ENCODE assay signal across 1 cellular context in the genomic region with DNA sequence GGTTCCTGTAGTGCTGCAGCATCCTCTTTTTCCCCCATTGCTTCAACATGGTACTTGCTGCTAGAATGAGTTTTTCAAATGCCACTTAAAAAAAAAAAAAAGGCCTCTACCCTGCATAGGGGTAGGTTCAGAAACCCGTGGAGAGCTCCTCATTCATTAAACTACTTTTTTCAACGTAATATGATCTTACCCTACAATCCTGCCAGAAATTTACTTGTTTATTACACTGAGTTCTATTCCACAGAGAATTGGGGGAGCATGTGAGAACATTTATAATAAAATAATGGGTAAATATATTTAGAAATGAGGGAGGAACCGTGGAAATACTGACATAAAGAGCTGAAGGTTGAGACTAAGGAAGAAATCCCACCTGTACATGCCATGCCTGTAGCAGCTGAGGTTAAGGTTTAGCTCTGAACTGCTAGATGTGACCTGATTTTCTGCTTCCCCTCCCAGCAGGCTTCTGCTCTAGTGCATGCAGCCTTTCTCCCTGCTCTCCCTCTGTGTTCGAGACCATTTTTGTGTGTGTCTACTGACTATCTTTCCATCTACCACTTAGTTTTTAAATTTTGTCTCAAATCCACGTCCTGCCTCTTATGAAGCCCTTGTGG.
TF ChIP-seq lines count a peak whose summit lies in the region.

No MANE protein-coding gene starts in this region.

TF ChIP-seq in WTC11, 78 proteins besides CTCF, POLR2A, EP300 and RAD21:
- no peak for TF ChIP-seq ZBTB21 (CRISPR knock-in tag; IDR thresholded peaks at IDR 0.05; ENCODE audit: borderline replicate concordance)
- TF ChIP-seq ZNF416 (CRISPR knock-in tag; IDR thresholded peaks at IDR 0.05) = no peak
- no peak for TF ChIP-seq CBFB (CRISPR knock-in tag; IDR thresholded peaks at IDR 0.05; ENCODE audit: low read depth)
- TF ChIP-seq, protein P1, sequence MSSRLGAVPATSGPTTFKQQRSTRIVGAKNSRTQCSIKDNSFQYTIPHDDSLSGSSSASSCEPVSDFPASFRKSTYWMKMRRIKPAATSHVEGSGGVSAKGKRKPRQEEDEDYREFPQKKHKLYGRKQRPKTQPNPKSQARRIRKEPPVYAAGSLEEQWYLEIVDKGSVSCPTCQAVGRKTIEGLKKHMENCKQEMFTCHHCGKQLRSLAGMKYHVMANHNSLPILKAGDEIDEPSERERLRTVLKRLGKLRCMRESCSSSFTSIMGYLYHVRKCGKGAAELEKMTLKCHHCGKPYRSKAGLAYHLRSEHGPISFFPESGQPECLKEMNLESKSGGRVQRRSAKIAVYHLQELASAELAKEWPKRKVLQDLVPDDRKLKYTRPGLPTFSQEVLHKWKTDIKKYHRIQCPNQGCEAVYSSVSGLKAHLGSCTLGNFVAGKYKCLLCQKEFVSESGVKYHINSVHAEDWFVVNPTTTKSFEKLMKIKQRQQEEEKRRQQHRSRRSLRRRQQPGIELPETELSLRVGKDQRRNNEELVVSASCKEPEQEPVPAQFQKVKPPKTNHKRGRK (CRISPR knock-in tag; IDR thresholded peaks at IDR 0.05; ENCODE audit: borderline replicate concordance) = no peak
- no peak for TF ChIP-seq AR (CRISPR knock-in tag; IDR thresholded peaks at IDR 0.05)
- TF ChIP-seq E2F5 (CRISPR knock-in tag; IDR thresholded peaks at IDR 0.05) = no peak
